Comparison of ENCODE assay signal across 8 cellular contexts in genomic region chr5:177113566-177114424, GRCh38. TPM values are rescaled to one million over a fixed set of nuclear protein-coding genes. Genes with fewer than 3 reads are reported as not detected.
A peak's percentile ranks its signal among the peaks of the same experiment; 100 is the strongest.
DNase-seq lines count a peak whose midpoint lies in the region; ATAC-seq and TF ChIP-seq lines count a peak whose summit lies in the region.

No MANE protein-coding gene starts in this region.

- H3K27ac ChIP-seq in Peyer's patch, result peak overlapping the region in 3 of 4 donors; percentile 7 to 38 (median 37)
- H3K27ac ChIP-seq in neural cell (ENCODE audit: low read length), result no peak overlapping the region

- no peaks in the 10 kb centered on the region for H3K9me2 ChIP-seq in neural cell (ENCODE audit: insufficient read depth, low read length)

- no peaks in the 10 kb centered on the region for H3K36me3 Mint-ChIP-seq in activated T-cell treated with anti-CD3 and anti-CD28 coated beads, Interleukin-2, amount 50 U/mL, for 72 hours (ENCODE audit: insufficient read depth in 2 of 2)

- H3K27ac Mint-ChIP-seq in activated T-cell treated with anti-CD3 and anti-CD28 coated beads, Interleukin-2, amount 50 U/mL, for 72 hours, result no peak overlapping the region

- H3K9me3 ChIP-seq in Peyer's patch (no peaks in the 10 kb centered on the region), neural cell (ENCODE audit: low read length) (no peaks in the 10 kb centered on the region)

- peak; percentile 99 for TF ChIP-seq CTCF in GM12801 (IDR thresholded peaks at IDR 0.05; ENCODE audit: extremely low read depth, insufficient read length)
- TF ChIP-seq CTCF in Peyer's patch (IDR thresholded peaks at IDR 0.05), result peak; percentile 97 to 99 (median 97)
- peak; percentile 97 for TF ChIP-seq CTCF in neural cell (IDR thresholded peaks at IDR 0.05; ENCODE audit: poor library complexity, severe bottlenecking)

- no peak overlapping the region for H3K4me3 Mint-ChIP-seq in activated T-cell treated with anti-CD3 and anti-CD28 coated beads, Interleukin-2, amount 50 U/mL, for 72 hours

- H3K79me2 ChIP-seq in neural cell (replicated peaks; ENCODE audit: insufficient read depth, low read length), result no peaks in the 10 kb centered on the region

- H2AFZ ChIP-seq in neural cell (ENCODE audit: low read depth, low read length), result no peak overlapping the region

- no peak for TF ChIP-seq EP300 in neural cell (conservative IDR thresholded peaks at IDR 0.05; ENCODE audit: poor library complexity, severe bottlenecking)

- no peaks in the 10 kb centered on the region for H3K27me3 Mint-ChIP-seq in activated T-cell treated with anti-CD3 and anti-CD28 coated beads, Interleukin-2, amount 50 U/mL, for 72 hours (ENCODE audit: low read depth)

- ATAC-seq in activated T-cell treated with anti-CD3 and anti-CD28 coated beads, Interleukin-2, amount 50 U/mL, for 72 hours (replicated peaks in 1 of 2), result peak; percentile 43 to 48
- peak; percentile 61 for ATAC-seq in stimulated activated naive CD8-positive, alpha-beta T cell treated with anti-CD3 and anti-CD28 coated beads, Interleukin-15, Interleukin-2, amounts not matched to agents 100 U/mL and 50 U/mL, for 24 hours
- ATAC-seq in HG02840 (IDR thresholded peaks at IDR 0.05; ENCODE audit: low FRiP score, unreplicated experiment), result no peak

- TF ChIP-seq RAD21 in neural cell (conservative IDR thresholded peaks at IDR 0.05), result peak; percentile 98

- no peaks in the 10 kb centered on the region for H4K20me1 ChIP-seq in neural cell (ENCODE audit: insufficient read depth)

- TF ChIP-seq POLR2A in Peyer's patch (IDR thresholded peaks at IDR 0.05), result no peak

- H3K4me1 Mint-ChIP-seq in activated T-cell treated with anti-CD3 and anti-CD28 coated beads, Interleukin-2, amount 50 U/mL, for 72 hours (ENCODE audit: low read depth), result peaks cover 27% of the 10 kb centered on the region

- DNase-seq in HUDEP-2 (lab: John Stamatoyannopoulos, UW; ENCODE audit: unreplicated experiment in 76 of 76) (peak in 72 of 76 experiments; percentile 11 to 87 (median 64)), Peyer's patch (peak; percentile 75 to 92 (median 84)), fibroblast of gingiva (ENCODE audit: low read depth) (peak; percentile 57)
- DNase-seq in activated T-cell treated with anti-CD3 and anti-CD28 coated beads, Interleukin-2, amount 50 U/mL, for 72 hours, result peak; percentile 78 to 83
- DNase-seq in stimulated activated naive CD8-positive, alpha-beta T cell treated with anti-CD3 and anti-CD28 coated beads, Interleukin-15, Interleukin-2, amounts not matched to agents 100 U/mL and 50 U/mL, for 24 hours, result peak; percentile 83

- peaks cover 0 to 36% (median 0%) of the 10 kb centered on the region in 4 donors for H3K4me1 ChIP-seq in Peyer's patch

- no peaks in the 10 kb centered on the region for H3F3A ChIP-seq in neural cell (ENCODE audit: insufficient read depth, low read length, poor library complexity, severe bottlenecking)

- H3K27me3 ChIP-seq in Peyer's patch (no peaks in the 10 kb centered on the region), neural cell (ENCODE audit: insufficient read depth, low read depth, low read length) (no peaks in the 10 kb centered on the region)

- H3K9ac ChIP-seq in neural cell (ENCODE audit: low read length), result no peak overlapping the region

- H3K4me3 ChIP-seq in Peyer's patch (no peak overlapping the region), neural cell (ENCODE audit: low read length) (no peak overlapping the region)

- H3K4me2 ChIP-seq in neural cell (ENCODE audit: low read length), result no peak overlapping the region

- H3K9me3 Mint-ChIP-seq in activated T-cell treated with anti-CD3 and anti-CD28 coated beads, Interleukin-2, amount 50 U/mL, for 72 hours, result no peaks in the 10 kb centered on the region

- no peaks in the 10 kb centered on the region for H3K36me3 ChIP-seq in Peyer's patch
- no peaks in the 10 kb centered on the region for H3K36me3 ChIP-seq in neural cell (ENCODE audit: insufficient read depth, low read length)

TF ChIP-seq in neural cell, 6 proteins besides CTCF, POLR2A, EP300 and RAD21:
- no peak for TF ChIP-seq TAF1 (IDR thresholded peaks at IDR 0.05; ENCODE audit: low read depth)
- no peak for TF ChIP-seq MXI1 (conservative IDR thresholded peaks at IDR 0.05; ENCODE audit: poor library complexity, severe bottlenecking)
- TF ChIP-seq REST (IDR thresholded peaks at IDR 0.05; ENCODE audit: borderline replicate concordance), result no peak
- TF ChIP-seq SMC3 (conservative IDR thresholded peaks at IDR 0.05; ENCODE audit: poor library complexity), result peak; percentile 89

RNA-seq across cellular contexts. Expression of gene NSD1, which starts 19.8 kb away (rescaled TPM):
- 100 to 1,000 TPM in 1 of 4 donors, 10 to 100 TPM in 3; 46.4 to 112 (median 50.1) TPM for total RNA-seq in Peyer's patch
- 100 to 1,000 TPM in 1 of 2 donors, 10 to 100 TPM in 1; 89.8 to 114 TPM for total RNA-seq in activated T-cell treated with anti-CD3 and anti-CD28 coated beads, Interleukin-2, amount 50 U/mL, for 72 hours
- polyA plus RNA-seq in neural cell, result 12.8 and 15.0 TPM in 2 replicates
- polyA minus RNA-seq in neural cell, result 76.2 and 80.7 TPM in 2 replicates

RNA-seq across cellular contexts. Expression of gene FGFR4, which starts 27.1 kb away (rescaled TPM):
- total RNA-seq in Peyer's patch, result 100 to 1,000 TPM in 1 of 4 donors, 10 to 100 TPM in 3; 43.0 to 264 (median 72.3) TPM
- 1 to 10 TPM in 1 of 2 donors, under 1 TPM in 1; 0.62 to 1.1 TPM for total RNA-seq in activated T-cell treated with anti-CD3 and anti-CD28 coated beads, Interleukin-2, amount 50 U/mL, for 72 hours
- polyA plus RNA-seq in neural cell, result 10.3 and 14.8 TPM in 2 replicates
- polyA minus RNA-seq in neural cell, result 3.4 and 4.4 TPM in 2 replicates

Comparison
In these comparisons a context has a peak if more than half of its experiments do, and no peak if none do; other contexts are left out.
1. RNA of gene FGFR4, which starts 27.1 kb away (total RNA-seq): 43.0 to 264 TPM in Peyer's patch; 0.62 to 1.1 TPM in activated T-cell treated with anti-CD3 and anti-CD28 coated beads, Interleukin-2, amount 50 U/mL, for 72 hours; every median in the first group is over 10 times any median in the second.
2. Peak in every context shown above with its lines, with median percentiles within 50 percentile points of each other: CTCF ChIP-seq and DNase-seq.